In genomic region chr4:7280906-7281305, GRCh38 we compare ENCODE assay signal across 1 cellular context.
TF ChIP-seq lines count a peak whose summit lies in the region.

No MANE protein-coding gene starts in this region.

TF ChIP-seq in HCT116, 20 proteins besides CTCF, POLR2A, EP300 and RAD21 (continued from another document):
- TF ChIP-seq REST (IDR thresholded peaks at IDR 0.05; ENCODE audit: low read depth) (no peak), SP1 (IDR thresholded peaks at IDR 0.05; ENCODE audit: low read depth) (no peak), CBX3 (IDR thresholded peaks at IDR 0.05; ENCODE audit: low read depth) (no peak), ELF1 (IDR thresholded peaks at IDR 0.05; ENCODE audit: borderline replicate concordance, low read depth) (no peak), SIN3A (IDR thresholded peaks at IDR 0.05; ENCODE audit: low read depth) (no peak), ATF3 (IDR thresholded peaks at IDR 0.05) (no peak), EZH2phosphoT487 (IDR thresholded peaks at IDR 0.05; ENCODE audit: borderline replicate concordance) (no peak), ZBTB33 (IDR thresholded peaks at IDR 0.05; ENCODE audit: extremely low read depth, insufficient replicate concordance, low read length) (no peak), POLR2AphosphoS5 (IDR thresholded peaks at IDR 0.05; ENCODE audit: low read depth, low read length) (no peak), TCF7L2 (IDR thresholded peaks at IDR 0.05; ENCODE audit: borderline replicate concordance, extremely low read depth, insufficient read depth, insufficient read length) (no peak), JUND (IDR thresholded peaks at IDR 0.05) (no peak)
TF ChIP-seq in HCT116: peak in this region for 0.
